In genomic region chr7:66654275-66655112, GRCh38 we compare ENCODE assay signal across 1 cellular context.
TF ChIP-seq lines count a peak whose summit lies in the region.

No MANE protein-coding gene starts in this region.

TF ChIP-seq in HepG2, 621 proteins besides CTCF, POLR2A, EP300 and RAD21 (continued from another document and continues in another):
- TF ChIP-seq ZBTB40 (IDR thresholded peaks at IDR 0.05) (peak; percentile 62), ZBTB40 (CRISPR knock-in tag; IDR thresholded peaks at IDR 0.05) (peak; percentile 89), ZNF430 (CRISPR knock-in tag; IDR thresholded peaks at IDR 0.05) (peak; percentile 32), POLR2AphosphoS5 (IDR thresholded peaks at IDR 0.05; ENCODE audit: low read depth, low read length) (peak; percentile 93), TBX2 (CRISPR knock-in tag; IDR thresholded peaks at IDR 0.05; ENCODE audit: borderline replicate concordance) (peak; percentile 90), BHLHE40 (IDR thresholded peaks at IDR 0.05; ENCODE audit: low read length) (no peak), ZFP1 (CRISPR knock-in tag; IDR thresholded peaks at IDR 0.05) (no peak), ZNF703 (CRISPR knock-in tag; IDR thresholded peaks at IDR 0.05; ENCODE audit: borderline replicate concordance) (no peak; the same call in 1 of the 2 replicates), SALL2 (CRISPR knock-in tag; IDR thresholded peaks at IDR 0.05) (peak; percentile 79; the same call in 1 of the 2 replicates), NFATC3 (CRISPR knock-in tag; IDR thresholded peaks at IDR 0.05) (peak; percentile 24; the same call in 1 of the 2 replicates), ZFP82 (CRISPR knock-in tag; IDR thresholded peaks at IDR 0.05; ENCODE audit: borderline replicate concordance) (peak; percentile 95), RBFOX2 (IDR thresholded peaks at IDR 0.05; ENCODE audit: low read depth, low read length) (peak; percentile 97), KIAA2018 (CRISPR knock-in tag; IDR thresholded peaks at IDR 0.05; ENCODE audit: borderline replicate concordance) (no peak), ZHX2 (IDR thresholded peaks at IDR 0.05; ENCODE audit: low read depth) (peak; percentile 90), ZHX2 (CRISPR knock-in tag; IDR thresholded peaks at IDR 0.05; ENCODE audit: borderline replicate concordance) (peak; percentile 83)
- TF ChIP-seq, protein P1, sequence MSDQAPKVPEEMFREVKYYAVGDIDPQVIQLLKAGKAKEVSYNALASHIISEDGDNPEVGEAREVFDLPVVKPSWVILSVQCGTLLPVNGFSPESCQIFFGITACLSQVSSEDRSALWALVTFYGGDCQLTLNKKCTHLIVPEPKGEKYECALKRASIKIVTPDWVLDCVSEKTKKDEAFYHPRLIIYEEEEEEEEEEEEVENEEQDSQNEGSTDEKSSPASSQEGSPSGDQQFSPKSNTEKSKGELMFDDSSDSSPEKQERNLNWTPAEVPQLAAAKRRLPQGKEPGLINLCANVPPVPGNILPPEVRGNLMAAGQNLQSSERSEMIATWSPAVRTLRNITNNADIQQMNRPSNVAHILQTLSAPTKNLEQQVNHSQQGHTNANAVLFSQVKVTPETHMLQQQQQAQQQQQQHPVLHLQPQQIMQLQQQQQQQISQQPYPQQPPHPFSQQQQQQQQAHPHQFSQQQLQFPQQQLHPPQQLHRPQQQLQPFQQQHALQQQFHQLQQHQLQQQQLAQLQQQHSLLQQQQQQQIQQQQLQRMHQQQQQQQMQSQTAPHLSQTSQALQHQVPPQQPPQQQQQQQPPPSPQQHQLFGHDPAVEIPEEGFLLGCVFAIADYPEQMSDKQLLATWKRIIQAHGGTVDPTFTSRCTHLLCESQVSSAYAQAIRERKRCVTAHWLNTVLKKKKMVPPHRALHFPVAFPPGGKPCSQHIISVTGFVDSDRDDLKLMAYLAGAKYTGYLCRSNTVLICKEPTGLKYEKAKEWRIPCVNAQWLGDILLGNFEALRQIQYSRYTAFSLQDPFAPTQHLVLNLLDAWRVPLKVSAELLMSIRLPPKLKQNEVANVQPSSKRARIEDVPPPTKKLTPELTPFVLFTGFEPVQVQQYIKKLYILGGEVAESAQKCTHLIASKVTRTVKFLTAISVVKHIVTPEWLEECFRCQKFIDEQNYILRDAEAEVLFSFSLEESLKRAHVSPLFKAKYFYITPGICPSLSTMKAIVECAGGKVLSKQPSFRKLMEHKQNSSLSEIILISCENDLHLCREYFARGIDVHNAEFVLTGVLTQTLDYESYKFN (CRISPR knock-in tag; conservative IDR thresholded peaks at IDR 0.05), result peak; percentile 88
